8 cellular contexts compared by ENCODE assay signal in genomic region chr5:159207616-159208507, GRCh38. TPM values are rescaled to one million over a fixed set of nuclear protein-coding genes. Genes with fewer than 3 reads are reported as not detected.
DNase-seq lines count a peak whose midpoint lies in the region; ATAC-seq and TF ChIP-seq lines count a peak whose summit lies in the region.

No MANE protein-coding gene starts in this region.

- CTCF ChIA-PET in CD8-positive, alpha-beta T cell (lab: Charles Lee) = interaction anchor here (0.6 to 5.0 kb wide), 6 partner anchors 10 to 109 kb away, joined by 3 to 23 read pairs (median 4); no protein-coding TSS in a partner anchor

- no peaks in the 10 kb centered on the region for H3F3A ChIP-seq in OCI-LY1 (ENCODE audit: insufficient read depth, low read length)

- H3K79me2 ChIP-seq in OCI-LY1 (ENCODE audit: insufficient read depth, low read length) = peaks cover 49% of the 10 kb centered on the region

- no peak for TF ChIP-seq CTCF in CD8-positive, alpha-beta T cell (IDR thresholded peaks at IDR 0.05)
- no peak for TF ChIP-seq CTCF in OCI-LY1 (IDR thresholded peaks at IDR 0.05; ENCODE audit: low read length)
- no peak for TF ChIP-seq CTCF in epithelial cell of esophagus (IDR thresholded peaks at IDR 0.05; ENCODE audit: insufficient read depth, low read depth, low read length, missing control alignments)

- no peak overlapping the region for H2AFZ ChIP-seq in OCI-LY1 (ENCODE audit: low read length)

- peak overlapping the region; percentile 77 for H3K9ac ChIP-seq in OCI-LY1 (ENCODE audit: low read length)

- peaks cover 30% of the 10 kb centered on the region for H3K36me3 Mint-ChIP-seq in CD8-positive, alpha-beta T cell

- no peaks in the 10 kb centered on the region for H3K9me3 ChIP-seq in CD8-positive, alpha-beta T cell (ENCODE audit: low read length)
- no peaks in the 10 kb centered on the region for H3K9me3 ChIP-seq in OCI-LY1 (ENCODE audit: low read length)

- H3K27me3 ChIP-seq in CD8-positive, alpha-beta T cell (ENCODE audit: insufficient read depth, low read length) = no peaks in the 10 kb centered on the region
- H3K27me3 ChIP-seq in OCI-LY1 (ENCODE audit: insufficient read depth, low read length) = no peaks in the 10 kb centered on the region

- H3K4me2 ChIP-seq in OCI-LY1 (ENCODE audit: low read length) = peak overlapping the region; percentile 80

- peaks cover 61% of the 10 kb centered on the region for H3K4me1 Mint-ChIP-seq in CD8-positive, alpha-beta T cell (ENCODE audit: low read depth)

- POLR2A ChIA-PET in CD8-positive, alpha-beta T cell (lab: Charles Lee) = interaction anchor here (0.7 to 2.8 kb wide), 14 partner anchors 9 to 801 kb away, joined by 3 to 23 read pairs (median 5); partner anchors contain the start of genes TTC1 and UBLCP1

- H3K4me1 ChIP-seq in CD8-positive, alpha-beta T cell (ENCODE audit: insufficient read depth, low read length) = peaks cover 51% of the 10 kb centered on the region
- peaks cover 60% of the 10 kb centered on the region for H3K4me1 ChIP-seq in OCI-LY1 (ENCODE audit: insufficient read depth, low read length, severe bottlenecking)

- DNase-seq in CD8-positive, alpha-beta T cell = peak; percentile 63 to 91 (median 81)
- DNase-seq in HK-2 (ENCODE audit: unreplicated experiment) = peak; percentile 63
- peak; percentile 67 for DNase-seq in activated T-cell treated with anti-CD3 and anti-CD28 coated beads for 24 hours (ENCODE audit: low read depth)
- peak; percentile 70 for DNase-seq in epithelial cell of esophagus (ENCODE audit: low read depth)
- peak; percentile 77 for DNase-seq in mucosa of gallbladder (ENCODE audit: low spot score)
- DNase-seq in stimulated activated CD8-positive, alpha-beta memory T cell treated with anti-CD3 and anti-CD28 coated beads, Interleukin-4, amount 100 ng/mL, for 1 hour (ENCODE audit: low read depth in 2 of 2, low spot score in 1 of 2) = peak; percentile 37 to 55

- no peaks in the 10 kb centered on the region for H3K36me3 ChIP-seq in CD8-positive, alpha-beta T cell (ENCODE audit: insufficient read depth, low read length)
- H3K36me3 ChIP-seq in OCI-LY1 (ENCODE audit: insufficient read depth, low read length) = peaks cover 6% of the 10 kb centered on the region; the same call in 1 of the 2 replicates

- no peaks in the 10 kb centered on the region for H3K27me3 Mint-ChIP-seq in CD8-positive, alpha-beta T cell (ENCODE audit: low read depth)

- H3K27ac ChIP-seq in CD8-positive, alpha-beta T cell (ENCODE audit: low read depth, low read length) = peak overlapping the region; percentile 83
- peak overlapping the region; percentile 93 for H3K27ac ChIP-seq in OCI-LY1 (ENCODE audit: low read depth, low read length, poor library complexity, severe bottlenecking)

- no peaks in the 10 kb centered on the region for H3K9me2 ChIP-seq in OCI-LY1 (ENCODE audit: low read depth, low read length)

- peak overlapping the region; percentile 93 for H3K4me3 Mint-ChIP-seq in CD8-positive, alpha-beta T cell

- H3K9me3 Mint-ChIP-seq in CD8-positive, alpha-beta T cell = no peaks in the 10 kb centered on the region

- H3K4me3 ChIP-seq in CD8-positive, alpha-beta T cell (ENCODE audit: low read depth, low read length) = peak overlapping the region; percentile 92
- H3K4me3 ChIP-seq in OCI-LY1 (ENCODE audit: low read depth, low read length, poor library complexity, severe bottlenecking) (peak overlapping the region; percentile 93), epithelial cell of esophagus (ENCODE audit: low read length) (peak overlapping the region; percentile 66)

- H4K20me1 ChIP-seq in OCI-LY1 (ENCODE audit: insufficient read depth, low read length) = no peaks in the 10 kb centered on the region

- intact Hi-C loops in CD8-positive, alpha-beta T cell (cut with DNase I, micrococcal nuclease) = loop anchor here (1.0 to 10.0 kb wide), 10 partner anchors 15 to 1353 kb away; partner anchors contain the start of genes TTC1 (in 2 of the 2), CLINT1 (in 1 of the 2), PTTG1 (in 1 of the 2) and PWWP2A (in 1 of the 2)

- H3K27ac Mint-ChIP-seq in CD8-positive, alpha-beta T cell = peak overlapping the region; percentile 96

- peak; percentile 70 for ATAC-seq in CD8-positive, alpha-beta T cell
- ATAC-seq in GM19455 (IDR thresholded peaks at IDR 0.05; ENCODE audit: unreplicated experiment) = peak; percentile 51

RNA-seq across cellular contexts. Expression of gene RNF145, which starts 1.5 kb away (rescaled TPM):
- total RNA-seq in CD8-positive, alpha-beta T cell = 10 to 100 TPM; 62.0 to 72.8 TPM
- total RNA-seq in mucosa of gallbladder = 74.8 TPM

RNA-seq across cellular contexts. Expression of gene UBLCP1, which starts 55.2 kb away (rescaled TPM):
- total RNA-seq in CD8-positive, alpha-beta T cell = 10 to 100 TPM; 16.4 to 19.6 TPM
- 18.7 TPM for total RNA-seq in mucosa of gallbladder

Comparison
In these comparisons a context has a peak if more than half of its experiments do, and no peak if none do; other contexts are left out.
1. Peak in every context shown above with its lines: DNase-seq, ATAC-seq, H3K4me3 ChIP-seq and H3K27ac ChIP-seq.